29 cellular contexts compared by ENCODE assay signal in the genomic region with DNA sequence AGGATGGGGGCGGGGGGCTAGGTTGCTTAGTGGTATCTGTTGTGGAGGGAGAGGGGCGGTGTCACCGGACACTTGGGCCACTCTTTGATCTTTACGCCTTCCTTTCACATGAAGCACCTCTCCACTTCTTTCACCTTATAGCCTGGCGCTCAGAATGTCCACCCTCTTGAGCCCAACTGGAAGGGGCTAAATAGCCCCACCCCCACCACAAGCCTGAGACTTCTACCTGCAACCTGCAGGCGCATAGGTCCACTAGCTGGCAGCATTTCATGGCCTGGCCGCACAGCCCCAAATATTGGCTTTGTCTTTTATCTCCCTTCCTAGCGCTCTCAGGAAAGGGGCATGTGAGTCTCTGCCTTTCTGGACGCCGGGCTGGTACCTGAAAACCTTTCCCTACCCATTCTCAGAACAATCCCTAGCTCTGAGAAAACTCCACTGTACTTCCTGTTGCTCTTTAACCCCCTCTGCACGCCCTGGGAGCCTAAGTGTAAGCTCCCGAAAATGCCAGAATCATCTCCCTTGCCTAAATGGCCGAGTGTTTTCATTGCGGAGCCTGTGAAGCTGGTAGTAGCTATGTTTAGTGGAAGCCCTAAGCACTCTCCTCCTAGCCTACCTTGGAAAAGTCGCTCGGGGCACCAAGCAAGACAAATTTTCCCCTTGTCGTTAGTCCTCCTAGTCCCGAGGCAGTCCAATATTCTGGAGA. TPM values are rescaled to one million over a fixed set of nuclear protein-coding genes. Genes with fewer than 3 reads are reported as not detected.
DNase-seq lines count a peak whose midpoint lies in the region; ATAC-seq and TF ChIP-seq lines count a peak whose summit lies in the region.
"Had no signal": no experiment of that assay in that cellular context is flagged by ENCODE, and none has a peak within 500 bp of the region (broad histone marks: within the 10 kb centered on the region; RNA-seq: fewer than 3 reads in every experiment).

No MANE protein-coding gene starts in this region.

- H3K9me3 Mint-ChIP-seq in nephron progenitor cell, result no peaks in the 10 kb centered on the region
- H3K9me3 Mint-ChIP-seq: HFFc6 had no signal

- intact Hi-C loops in left ventricle myocardium superior (cut with micrococcal nuclease) (no loop called here), esophagus squamous epithelium (cut with DNase I) (no loop called here)

- H3K27me3 ChIP-seq in cardiac muscle cell, result peaks cover 72% of the 10 kb centered on the region
- peaks cover 59% of the 10 kb centered on the region for H3K27me3 ChIP-seq in iPS-15b (ENCODE audit: control insufficient read depth, insufficient read depth, low read length)
- peaks cover 0 to 28% (median 5%) of the 10 kb centered on the region in 4 donors for H3K27me3 ChIP-seq in esophagus squamous epithelium

- no peak for TF ChIP-seq POLR2A in esophagus squamous epithelium (IDR thresholded peaks at IDR 0.05)

- peaks cover 42% of the 10 kb centered on the region for H3K27me3 Mint-ChIP-seq in nephron progenitor cell (ENCODE audit: low read depth, poor library complexity)

- no peaks in the 10 kb centered on the region for H3K36me3 Mint-ChIP-seq in nephron progenitor cell (ENCODE audit: low read depth)
- H3K36me3 Mint-ChIP-seq: CD8-positive, alpha-beta memory T cell; natural killer cell treated with Interleukin-12 subunit alpha and Interleukin-12 subunit beta and Interleukin-15 and Interleukin-18, amount 100 ng/mL, for 72 hours had no signal

- DNase-seq in cardiac muscle cell (ENCODE audit: low read depth in 1 of 2, low spot score in 1 of 2), result no peak
- DNase-seq in left ventricle myocardium superior, result no peak
- DNase-seq in nephron progenitor cell, result no peak
- no peak for DNase-seq in SW480 (ENCODE audit: low spot score)
- DNase-seq in NCI-H187 treated with DMSO at 0.1 percent for 48 hours (lab: John Stamatoyannopoulos, UW), result no peak
- DNase-seq in esophagus squamous epithelium (lab: John Stamatoyannopoulos, UW), result no peak
- DNase-seq: 8988T; activated CD4-positive, CD25-positive, alpha-beta regulatory T cell treated with anti-CD3 and anti-CD28 coated beads, Interleukin-2, amount 50 U/mL, for 72 hours; activated T-cell treated with anti-CD3 and anti-CD28 coated beads, Interleukin-2, amount 50 U/mL, for 1 hour; AML-193; CD8-positive, alpha-beta memory T cell; cortex of kidney; heart left ventricle; HFFc6; midbrain; NCI-H1092 treated with DMSO at 0.1 percent for 48 hours; NCI-H2081; NCI-H446; PC-3; SHP77; stimulated activated CD4-positive, alpha-beta T cell treated with anti-CD3 and anti-CD28 coated beads, Interleukin-4, amount 100 ng/mL, for 1 hour; stimulated activated naive CD4-positive, alpha-beta T cell treated with Interleukin-2 at 50 U/mL for 16 hours had no signal

- peak overlapping the region; percentile 55 for H3K9ac ChIP-seq in iPS-15b (ENCODE audit: low read depth, low read length)

- ATAC-seq in left ventricle myocardium superior (no peak), HG02884 (IDR thresholded peaks at IDR 0.05; ENCODE audit: unreplicated experiment) (no peak)
- ATAC-seq: heart left ventricle; natural killer cell treated with Interleukin-12 subunit alpha and Interleukin-12 subunit beta and Interleukin-15 and Interleukin-18, amount 100 ng/mL, for 72 hours; PC-3 had no signal

- H3K4me3 Mint-ChIP-seq in nephron progenitor cell, result peak overlapping the region; percentile 96
- H3K4me3 Mint-ChIP-seq: CD8-positive, alpha-beta memory T cell; HFFc6; natural killer cell treated with Interleukin-12 subunit alpha and Interleukin-12 subunit beta and Interleukin-15 and Interleukin-18, amount 100 ng/mL, for 72 hours had no signal

- H3K4me1 ChIP-seq in cardiac muscle cell (ENCODE audit: low read depth) (no peaks in the 10 kb centered on the region), iPS-15b (ENCODE audit: control insufficient read depth, insufficient read depth, low read length) (peaks cover 3% of the 10 kb centered on the region), esophagus squamous epithelium (peaks cover 0 to 5% (median 0%) of the 10 kb centered on the region in 3 donors)
- H3K4me1 ChIP-seq: breast epithelium had no signal

- H3K27ac Mint-ChIP-seq in nephron progenitor cell, result no peak overlapping the region
- H3K27ac Mint-ChIP-seq: CD8-positive, alpha-beta memory T cell; HFFc6; natural killer cell treated with Interleukin-12 subunit alpha and Interleukin-12 subunit beta and Interleukin-15 and Interleukin-18, amount 100 ng/mL, for 72 hours had no signal

- TF ChIP-seq CTCF in cardiac muscle cell (IDR thresholded peaks at IDR 0.05; ENCODE audit: low read depth, low read length) (no peak), nephron progenitor cell (IDR thresholded peaks at IDR 0.05) (no peak), esophagus squamous epithelium (IDR thresholded peaks at IDR 0.05) (no peak)

- peaks cover 29% of the 10 kb centered on the region for H3K4me1 Mint-ChIP-seq in nephron progenitor cell
- H3K4me1 Mint-ChIP-seq: CD8-positive, alpha-beta memory T cell had no signal

- H3K27ac ChIP-seq in cardiac muscle cell (no peak overlapping the region), esophagus squamous epithelium (no peak overlapping the region)
- H3K27ac ChIP-seq: breast epithelium, heart left ventricle, thoracic aorta had no signal

- peak overlapping the region; percentile 35 for H3K4me3 ChIP-seq in cardiac muscle cell
- peak overlapping the region; percentile 91 for H3K4me3 ChIP-seq in iPS-15b (ENCODE audit: low read depth, low read length)
- H3K4me3 ChIP-seq in esophagus squamous epithelium, result no peak overlapping the region
- H3K4me3 ChIP-seq: thoracic aorta had no signal

- H3K36me3 ChIP-seq in cardiac muscle cell, result no peaks in the 10 kb centered on the region
- no peaks in the 10 kb centered on the region for H3K36me3 ChIP-seq in iPS-15b (ENCODE audit: control insufficient read depth, insufficient read depth, low read length)
- H3K36me3 ChIP-seq in esophagus squamous epithelium, result no peaks in the 10 kb centered on the region
- H3K36me3 ChIP-seq: breast epithelium, heart left ventricle, thoracic aorta had no signal

- no peaks in the 10 kb centered on the region for H3K9me3 ChIP-seq in cardiac muscle cell (ENCODE audit: low read depth)
- H3K9me3 ChIP-seq in iPS-15b (ENCODE audit: control insufficient read depth, insufficient read depth, low read length), result no peaks in the 10 kb centered on the region
- no peaks in the 10 kb centered on the region for H3K9me3 ChIP-seq in esophagus squamous epithelium
- H3K9me3 ChIP-seq: heart left ventricle, thoracic aorta had no signal

- WGBS in esophagus squamous epithelium, 2 donors, result 45 to 53% methylated on average over 8 to 15 of the region's 18 CpGs

RNA-seq across cellular contexts. Expression of a gene that starts 1.0 kb away (rescaled TPM):
- total RNA-seq in cardiac muscle cell (not detected in 2 replicates), left ventricle myocardium superior (not detected), esophagus squamous epithelium (not detected)
- polyA plus RNA-seq in cardiac muscle cell, result not detected in 2 replicates
- total RNA-seq: breast epithelium; CD8-positive, alpha-beta memory T cell; endothelial cell of umbilical vein; heart left ventricle; HFFc6; natural killer cell treated with Interleukin-12 subunit alpha and Interleukin-12 subunit beta and Interleukin-15 and Interleukin-18, amount 100 ng/mL, for 72 hours; PC-3; thoracic aorta had no signal
- polyA plus RNA-seq: adipose tissue; CD8-positive, alpha-beta memory T cell; endothelial cell of umbilical vein; heart left ventricle had no signal

RNA-seq across cellular contexts. Expression of a gene that starts 1.2 kb away (rescaled TPM):
- total RNA-seq in cardiac muscle cell, result not detected in 2 replicates
- polyA plus RNA-seq in cardiac muscle cell, result 0.05 and 0.20 TPM in 2 replicates
- not detected for total RNA-seq in left ventricle myocardium superior
- not detected for total RNA-seq in esophagus squamous epithelium
- total RNA-seq: breast epithelium; CD8-positive, alpha-beta memory T cell; endothelial cell of umbilical vein; heart left ventricle; HFFc6; natural killer cell treated with Interleukin-12 subunit alpha and Interleukin-12 subunit beta and Interleukin-15 and Interleukin-18, amount 100 ng/mL, for 72 hours; PC-3; thoracic aorta had no signal
- polyA plus RNA-seq: adipose tissue; CD8-positive, alpha-beta memory T cell; endothelial cell of umbilical vein; heart left ventricle had no signal

Comparison
In these comparisons a context has a peak if more than half of its experiments do, and no peak if none do; other contexts are left out.
1. H3K4me3 ChIP-seq: peak in cardiac muscle cell (single experiment) and iPS-15b (single experiment); none in esophagus squamous epithelium (0 of 4).